ENCODE assay signal across 1 cellular context in genomic region chr11:61054513-61054912, GRCh38.
TF ChIP-seq lines count a peak whose summit lies in the region.

No MANE protein-coding gene starts in this region.

TF ChIP-seq in SK-N-SH, 30 proteins besides CTCF, POLR2A, EP300 and RAD21:
- TF ChIP-seq USF1 (IDR thresholded peaks at IDR 0.05; ENCODE audit: borderline replicate concordance, low read depth) = no peak
